16 cellular contexts compared by ENCODE assay signal in the genomic region with DNA sequence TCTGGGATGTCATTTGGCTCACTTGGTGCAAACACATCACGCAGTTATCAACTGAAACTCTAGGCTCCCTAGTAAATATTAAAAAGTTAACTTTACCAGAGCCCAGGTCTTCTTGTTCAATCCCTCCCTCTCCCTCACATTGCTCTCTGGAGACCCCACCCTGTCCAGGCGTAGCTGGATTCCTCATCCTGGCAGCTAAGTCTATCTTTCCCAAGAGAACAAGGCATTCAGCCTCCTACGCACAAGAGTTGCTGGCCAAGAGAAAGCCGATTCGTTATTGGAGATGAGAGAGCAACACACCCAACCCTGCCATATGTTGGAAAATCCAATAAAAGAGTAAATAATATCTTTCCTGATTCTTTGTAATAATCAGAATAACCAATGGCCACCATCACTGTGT.
DNase-seq lines count a peak whose midpoint lies in the region; TF ChIP-seq lines count a peak whose summit lies in the region.
"Had no signal": no experiment of that assay in that cellular context is flagged by ENCODE, and none has a peak within 500 bp of the region (broad histone marks: within the 10 kb centered on the region; RNA-seq: fewer than 3 reads in every experiment).

No MANE protein-coding gene starts in this region.

- 54% methylated on average over 5 of the region's 5 CpGs for WGBS in esophagus muscularis mucosa
- WGBS in neuronal stem cell (ENCODE audit: extremely low coverage in 2 of 2, insufficient read length in 2 of 2, insufficient replicate concordance in 1 of 2), 2 donors, result no CpG with 5 or more reads among the region's 5 CpGs
- WGBS in testis, 2 donors, result 38 to 45% methylated on average over 5 of the region's 5 CpGs
- 90% methylated on average over 5 of the region's 5 CpGs for WGBS in SK-N-SH (ENCODE audit: low lambda C conversion rate)

- H2BK12ac ChIP-seq in neuronal stem cell (ENCODE audit: low read length), result no peak overlapping the region

- H3K27me3 Mint-ChIP-seq in MCF 10A (ENCODE audit: insufficient read depth, unreplicated experiment), result no peaks in the 10 kb centered on the region

- no peaks in the 10 kb centered on the region for H3K4me1 Mint-ChIP-seq in MCF 10A (ENCODE audit: insufficient read depth, unreplicated experiment)
- H3K4me1 Mint-ChIP-seq: CD8-positive, alpha-beta memory T cell had no signal

- no peak overlapping the region for H3K18ac ChIP-seq in neuronal stem cell (ENCODE audit: low read length)

- no peak overlapping the region for H3K9ac ChIP-seq in neuronal stem cell (ENCODE audit: low read depth, low read length, poor library complexity)
- no peak overlapping the region for H3K9ac ChIP-seq in SK-N-SH
- H3K9ac ChIP-seq: BLaER1 had no signal

- intact Hi-C loops in MCF 10A (cut with micrococcal nuclease) (loop anchor here (5.0 kb wide), 2 partner anchors 148 to 243 kb away; no protein-coding TSS in a partner anchor), breast epithelium (cut with DNase I; ENCODE audit: low total_unique reads) (no loop called here), esophagus muscularis mucosa (cut with DNase I) (loop anchor here (10.0 kb wide), 1 partner anchor 1476 kb away; no protein-coding TSS in a partner anchor), testis (cut with DNase I; ENCODE audit: low total_unique reads) (no loop called here)

- H2AK5ac ChIP-seq in neuronal stem cell (ENCODE audit: low read depth, low read length), result no peak overlapping the region

- CTCF ChIA-PET in MCF 10A (lab: Yijun Ruan, JAX), result interaction anchor here (0.6 to 4.3 kb wide), 12 partner anchors 8 to 1481 kb away, joined by 3 to 51 read pairs (median 4); no protein-coding TSS in a partner anchor
- CTCF ChIA-PET in SK-N-SH (lab: Yijun Ruan, JAX), result interaction anchor here (0.6 to 4.9 kb wide), 6 partner anchors 10 to 1480 kb away, joined by 3 to 53 read pairs (median 26); no protein-coding TSS in a partner anchor

- no peaks in the 10 kb centered on the region for H3F3A ChIP-seq in SK-N-SH (replicated peaks; ENCODE audit: insufficient read depth)

- H4K8ac ChIP-seq in neuronal stem cell (ENCODE audit: low read depth, low read length), result no peak overlapping the region

- H2BK5ac ChIP-seq in neuronal stem cell (ENCODE audit: low read length), result no peak overlapping the region

- no peaks in the 10 kb centered on the region for H3K9me3 ChIP-seq in breast epithelium
- no peaks in the 10 kb centered on the region for H3K9me3 ChIP-seq in esophagus muscularis mucosa
- H3K9me3 ChIP-seq in neuronal stem cell (replicated peaks in 1 of 2; ENCODE audit: control insufficient read depth in 2 of 2, insufficient read depth in 1 of 2, low read depth in 1 of 2, low read length in 2 of 2), result no peaks in the 10 kb centered on the region
- H3K9me3 ChIP-seq in testis, result no peaks in the 10 kb centered on the region
- H3K9me3 ChIP-seq in SK-N-SH, result no peaks in the 10 kb centered on the region
- H3K9me3 ChIP-seq: BLaER1, Caco-2 had no signal

- H3K4me1 ChIP-seq in breast epithelium (no peaks in the 10 kb centered on the region), esophagus muscularis mucosa (peaks cover 4 to 15% (median 6%) of the 10 kb centered on the region in 4 donors), neuronal stem cell (ENCODE audit: control insufficient read depth in 2 of 2, insufficient read depth in 1 of 2, low read depth in 1 of 2, low read length in 2 of 2) (peaks cover 3 to 6% of the 10 kb centered on the region in 2 donors), testis (peaks cover 9% of the 10 kb centered on the region), SK-N-SH (ENCODE audit: control insufficient read depth in 1 of 2, insufficient read depth in 2 of 2, low read depth in 1 of 2, low read length in 1 of 2) (peaks cover 4 to 5% of the 10 kb centered on the region in 2 experiments)
- H3K4me1 ChIP-seq: BLaER1, Caco-2 had no signal

- H3K4me3 ChIP-seq in breast epithelium (no peak overlapping the region), esophagus muscularis mucosa (no peak overlapping the region), neuronal stem cell (ENCODE audit: low read length in 2 of 2) (no peak overlapping the region), testis (no peak overlapping the region), SK-N-SH (ENCODE audit: low read depth in 2 of 2, low read length in 1 of 2) (no peak overlapping the region)
- H3K4me3 ChIP-seq: BLaER1 had no signal

- H3K9me3 Mint-ChIP-seq in MCF 10A (ENCODE audit: unreplicated experiment), result no peaks in the 10 kb centered on the region

- BruUV-seq in MCF 10A (replicated peaks; lab: Mats Ljungman, UMichigan), result no TSS peak

- peak overlapping the region; percentile 30 for H2AFZ ChIP-seq in neuronal stem cell (ENCODE audit: low read length)
- no peak overlapping the region for H2AFZ ChIP-seq in SK-N-SH (ENCODE audit: low read depth)

- H2BK15ac ChIP-seq in neuronal stem cell (ENCODE audit: low read length), result no peak overlapping the region

- TF ChIP-seq CTCF in MCF 10A (IDR thresholded peaks at IDR 0.05; ENCODE audit: unreplicated experiment) (no peak), breast epithelium (IDR thresholded peaks at IDR 0.05) (no peak), esophagus muscularis mucosa (IDR thresholded peaks at IDR 0.05) (no peak), testis (IDR thresholded peaks at IDR 0.05) (no peak), SK-N-SH (IDR thresholded peaks at IDR 0.05) (no peak)

- TF ChIP-seq RAD21 in SK-N-SH (IDR thresholded peaks at IDR 0.05; ENCODE audit: low read length), result no peak

- H3K9me2 ChIP-seq in SK-N-SH, result no peaks in the 10 kb centered on the region

- H3K79me2 ChIP-seq in SK-N-SH (ENCODE audit: insufficient read depth), result no peaks in the 10 kb centered on the region

- H3K14ac ChIP-seq in neuronal stem cell (ENCODE audit: low read length), result no peak overlapping the region

- POLR2A ChIA-PET in MCF 10A (lab: Yijun Ruan, JAX) (no interaction called here), SK-N-SH (lab: Yijun Ruan, JAX) (no interaction called here)

- H4K91ac ChIP-seq in neuronal stem cell (ENCODE audit: low read depth, low read length, poor library complexity), result no peak overlapping the region

- H3K79me1 ChIP-seq in neuronal stem cell (ENCODE audit: low read depth, low read length), result no peaks in the 10 kb centered on the region

- H3K27me3 ChIP-seq in breast epithelium (no peaks in the 10 kb centered on the region), esophagus muscularis mucosa (peaks cover 0 to 9% (median 0%) of the 10 kb centered on the region in 4 donors), neuronal stem cell (ENCODE audit: control insufficient read depth in 3 of 3, insufficient read depth in 3 of 3, low read depth in 1 of 3, low read length in 3 of 3) (no peaks in the 10 kb centered on the region), testis (no peaks in the 10 kb centered on the region), SK-N-SH (ENCODE audit: insufficient read depth) (no peaks in the 10 kb centered on the region)
- H3K27me3 ChIP-seq: BLaER1 had no signal

- H3K27ac ChIP-seq in breast epithelium (no peak overlapping the region), esophagus muscularis mucosa (replicated peaks in 1 of 4) (no peak overlapping the region), neuronal stem cell (replicated peaks; ENCODE audit: low read length) (no peak overlapping the region), testis (no peak overlapping the region), SK-N-SH (ENCODE audit: low read depth in 2 of 2, low read length in 1 of 2) (no peak overlapping the region)
- H3K27ac ChIP-seq: 22Rv1, BLaER1 had no signal

- no peak overlapping the region for H3K4me3 Mint-ChIP-seq in MCF 10A (ENCODE audit: unreplicated experiment)
- H3K4me3 Mint-ChIP-seq: CD8-positive, alpha-beta memory T cell had no signal

- no peak overlapping the region for H3K27ac Mint-ChIP-seq in MCF 10A (ENCODE audit: low read depth, unreplicated experiment)
- H3K27ac Mint-ChIP-seq: CD8-positive, alpha-beta memory T cell had no signal

- H3K4ac ChIP-seq in neuronal stem cell (ENCODE audit: low read length), result no peak overlapping the region

- TF ChIP-seq POLR2A in breast epithelium (IDR thresholded peaks at IDR 0.05), result no peak
- TF ChIP-seq POLR2A in esophagus muscularis mucosa (IDR thresholded peaks at IDR 0.05; ENCODE audit: low read depth), result no peak
- TF ChIP-seq POLR2A in testis (IDR thresholded peaks at IDR 0.05), result no peak

- no peaks in the 10 kb centered on the region for H3K36me3 ChIP-seq in breast epithelium
- H3K36me3 ChIP-seq in esophagus muscularis mucosa, result no peaks in the 10 kb centered on the region
- no peaks in the 10 kb centered on the region for H3K36me3 ChIP-seq in neuronal stem cell (replicated peaks in 1 of 2; ENCODE audit: control insufficient read depth in 2 of 2, insufficient read depth in 2 of 2, low read length in 2 of 2)
- H3K36me3 ChIP-seq in testis (ENCODE audit: low read depth, missing control alignments), result no peaks in the 10 kb centered on the region
- no peaks in the 10 kb centered on the region for H3K36me3 ChIP-seq in SK-N-SH (replicated peaks in 1 of 2; ENCODE audit: control insufficient read depth in 1 of 2, insufficient read depth in 2 of 2, low read length in 1 of 2)
- H3K36me3 ChIP-seq: BLaER1 had no signal

- peak; percentile 36 for DNase-seq in MCF 10A (ENCODE audit: unreplicated experiment)
- no peak for DNase-seq in breast epithelium (ENCODE audit: low spot score in 2 of 2)
- peak; percentile 86 for DNase-seq in esophagus muscularis mucosa (ENCODE audit: extremely low spot score)
- DNase-seq in neuronal stem cell (ENCODE audit: low spot score), result no peak
- peak; percentile 25 for DNase-seq in testis
- no peak for DNase-seq in SK-N-SH
- no peak for DNase-seq in cerebellum (ENCODE audit: low spot score)
- DNase-seq in activated CD4-positive, alpha-beta T cell treated with anti-CD3 and anti-CD28 coated beads for 48 hours, result no peak
- DNase-seq: AML-193; Caco-2; CD8-positive, alpha-beta memory T cell; DMS53; GF-D8; IMR-90 had no signal

- H3K4me2 ChIP-seq in neuronal stem cell (ENCODE audit: insufficient read depth, low read length, poor library complexity, severe bottlenecking), result no peak overlapping the region
- no peak overlapping the region for H3K4me2 ChIP-seq in SK-N-SH
- H3K4me2 ChIP-seq: BLaER1 had no signal

- no peak overlapping the region for H2BK120ac ChIP-seq in neuronal stem cell (ENCODE audit: low read depth, low read length)

- no peaks in the 10 kb centered on the region for H4K20me1 ChIP-seq in SK-N-SH (ENCODE audit: insufficient read depth)
- H4K20me1 ChIP-seq: BLaER1 had no signal

- no peak overlapping the region for H3K23ac ChIP-seq in neuronal stem cell (ENCODE audit: low read depth, low read length, poor library complexity)

- no peaks in the 10 kb centered on the region for H3K36me3 Mint-ChIP-seq in MCF 10A (ENCODE audit: insufficient read depth, unreplicated experiment)
- H3K36me3 Mint-ChIP-seq: CD8-positive, alpha-beta memory T cell had no signal

- TF ChIP-seq EP300 in esophagus muscularis mucosa (IDR thresholded peaks at IDR 0.05), result no peak
- no peak for TF ChIP-seq EP300 in SK-N-SH (IDR thresholded peaks at IDR 0.05; ENCODE audit: borderline replicate concordance in 1 of 2, low read depth in 1 of 2, low read length in 1 of 2)

TF ChIP-seq in SK-N-SH, 30 proteins besides CTCF, POLR2A, EP300 and RAD21:
- TF ChIP-seq TEAD4 (IDR thresholded peaks at IDR 0.05; ENCODE audit: borderline replicate concordance, insufficient read depth), result no peak

Comparison
In these comparisons a context has a peak if more than half of its experiments do, and no peak if none do; other contexts are left out.
1. DNase-seq: peak in MCF 10A (single experiment), esophagus muscularis mucosa (single experiment) and testis (single experiment); none in breast epithelium (0 of 2), neuronal stem cell (single experiment), SK-N-SH (single experiment), cerebellum (single experiment) and activated CD4-positive, alpha-beta T cell treated with anti-CD3 and anti-CD28 coated beads for 48 hours (single experiment).
2. intact Hi-C loops: an anchor here in MCF 10A (5.0 kb wide) and esophagus muscularis mucosa (10.0 kb wide); none called in breast epithelium and testis.